ENCODE assay signal across 1 cellular context in genomic region chr2:11543337-11544216, GRCh38.
TF ChIP-seq lines count a peak whose summit lies in the region.

No MANE protein-coding gene starts in this region.

TF ChIP-seq in HepG2, 621 proteins besides CTCF, POLR2A, EP300 and RAD21 (continues in another document):
- no peak for TF ChIP-seq ZFY (CRISPR knock-in tag; IDR thresholded peaks at IDR 0.05)
- 0 out of 2 replicates have a peak, but pooled peaks have one; percentile 21 for TF ChIP-seq TSC22D2 (CRISPR knock-in tag; IDR thresholded peaks at IDR 0.05; ENCODE audit: borderline replicate concordance)
- TF ChIP-seq ZNF367 (CRISPR knock-in tag; IDR thresholded peaks at IDR 0.05; ENCODE audit: borderline replicate concordance) = no peak
- TF ChIP-seq CREBL2 (CRISPR knock-in tag; IDR thresholded peaks at IDR 0.05; ENCODE audit: borderline replicate concordance) = no peak
- TF ChIP-seq ATF6 (CRISPR knock-in tag; conservative IDR thresholded peaks at IDR 0.05) = no peak
- 0 out of 2 replicates have a peak, but pooled peaks have one; percentile 42 for TF ChIP-seq SALL1 (CRISPR knock-in tag; IDR thresholded peaks at IDR 0.05)
- no peak for TF ChIP-seq ZNF251 (CRISPR knock-in tag; IDR thresholded peaks at IDR 0.05)
- TF ChIP-seq XBP1 (CRISPR knock-in tag; IDR thresholded peaks at IDR 0.05) = no peak
- TF ChIP-seq PBX2 (CRISPR knock-in tag; IDR thresholded peaks at IDR 0.05) = no peak
- TF ChIP-seq ZSCAN5A (CRISPR knock-in tag; IDR thresholded peaks at IDR 0.05; ENCODE audit: borderline replicate concordance) = no peak
- peak; percentile 33; the same call in 1 of the 2 replicates for TF ChIP-seq SMAD3 (CRISPR knock-in tag; IDR thresholded peaks at IDR 0.05)
- no peak for TF ChIP-seq ZNF547 (CRISPR knock-in tag; IDR thresholded peaks at IDR 0.05)
- TF ChIP-seq MBD4 (IDR thresholded peaks at IDR 0.05; ENCODE audit: borderline replicate concordance, low read length) = no peak
- TF ChIP-seq ZNF274 (CRISPR knock-in tag; IDR thresholded peaks at IDR 0.05) = no peak
- peak; percentile 93 for TF ChIP-seq RCOR2 (CRISPR knock-in tag; IDR thresholded peaks at IDR 0.05)
- no peak for TF ChIP-seq NFYB (CRISPR knock-in tag; IDR thresholded peaks at IDR 0.05)
- TF ChIP-seq ETV6 (CRISPR knock-in tag; conservative IDR thresholded peaks at IDR 0.05) = no peak
- no peak for TF ChIP-seq HNF4G (IDR thresholded peaks at IDR 0.05; ENCODE audit: borderline replicate concordance, low read depth, low read length)
- TF ChIP-seq HNF4G (CRISPR knock-in tag; IDR thresholded peaks at IDR 0.05; ENCODE audit: borderline replicate concordance, low read depth) = no peak
- TF ChIP-seq ZBTB34 (CRISPR knock-in tag; IDR thresholded peaks at IDR 0.05) = no peak
- TF ChIP-seq ARID3A (IDR thresholded peaks at IDR 0.05; ENCODE audit: low read depth, low read length) = peak; percentile 81
- TF ChIP-seq UBTF (CRISPR knock-in tag; IDR thresholded peaks at IDR 0.05) = no peak
- TF ChIP-seq KLF11 (CRISPR knock-in tag; IDR thresholded peaks at IDR 0.05) = no peak
- TF ChIP-seq KDM1A (CRISPR knock-in tag; IDR thresholded peaks at IDR 0.05) = peak; percentile 89
- TF ChIP-seq ZSCAN20 (CRISPR knock-in tag; IDR thresholded peaks at IDR 0.05; ENCODE audit: borderline replicate concordance) = 0 out of 2 replicates have a peak, but pooled peaks have one; percentile 17
- TF ChIP-seq ZFP36 (IDR thresholded peaks at IDR 0.05; ENCODE audit: borderline replicate concordance, low read depth, low read length, partially characterized antibody) = peak; percentile 84
- TF ChIP-seq CBX2 (IDR thresholded peaks at IDR 0.05; ENCODE audit: low read depth, low read length) = no peak
- TF ChIP-seq CBX2 (CRISPR knock-in tag; IDR thresholded peaks at IDR 0.05; ENCODE audit: low read depth) = no peak
- no peak for TF ChIP-seq ZNF710 (CRISPR knock-in tag; IDR thresholded peaks at IDR 0.05; ENCODE audit: borderline replicate concordance)
- no peak for TF ChIP-seq ESRRA (CRISPR knock-in tag; IDR thresholded peaks at IDR 0.05; ENCODE audit: low read depth)
- 0 out of 2 replicates have a peak, but pooled peaks have one; percentile 18 for TF ChIP-seq MAX (IDR thresholded peaks at IDR 0.05)
- no peak for TF ChIP-seq DPF2 (CRISPR knock-in tag; IDR thresholded peaks at IDR 0.05; ENCODE audit: borderline replicate concordance, low read depth)
- no peak for TF ChIP-seq ETS1 (CRISPR knock-in tag; IDR thresholded peaks at IDR 0.05)
- no peak for TF ChIP-seq ZNF430 (CRISPR knock-in tag; IDR thresholded peaks at IDR 0.05)
- TF ChIP-seq MAFF (IDR thresholded peaks at IDR 0.05; ENCODE audit: low read depth, low read length) = no peak
- no peak for TF ChIP-seq KDM2A (CRISPR knock-in tag; IDR thresholded peaks at IDR 0.05; ENCODE audit: borderline replicate concordance, low read depth)
- TF ChIP-seq MED1 (CRISPR knock-in tag; IDR thresholded peaks at IDR 0.05) = no peak
- 0 out of 2 replicates have a peak, but pooled peaks have one; percentile 22 for TF ChIP-seq HDAC2 (CRISPR knock-in tag; IDR thresholded peaks at IDR 0.05)
- TF ChIP-seq ZNF232 (CRISPR knock-in tag; IDR thresholded peaks at IDR 0.05; ENCODE audit: borderline replicate concordance) = no peak
- TF ChIP-seq NR3C1 (CRISPR knock-in tag; IDR thresholded peaks at IDR 0.05) = no peak
- 0 out of 2 replicates have a peak, but pooled peaks have one; percentile 23 for TF ChIP-seq FOXP4 (CRISPR knock-in tag; IDR thresholded peaks at IDR 0.05)
- 0 out of 2 replicates have a peak, but pooled peaks have one; percentile 5 for TF ChIP-seq ETV5 (CRISPR knock-in tag; IDR thresholded peaks at IDR 0.05; ENCODE audit: borderline replicate concordance)
- no peak for TF ChIP-seq ZFP37 (CRISPR knock-in tag; IDR thresholded peaks at IDR 0.05; ENCODE audit: borderline replicate concordance)
- no peak for TF ChIP-seq ZNF83 (CRISPR knock-in tag; IDR thresholded peaks at IDR 0.05; ENCODE audit: borderline replicate concordance)
- TF ChIP-seq FOXK2 (IDR thresholded peaks at IDR 0.05) = no peak
- no peak for TF ChIP-seq ZBTB33 (CRISPR knock-in tag; IDR thresholded peaks at IDR 0.05)
- no peak for TF ChIP-seq RFX3 (CRISPR knock-in tag; IDR thresholded peaks at IDR 0.05)
- no peak for TF ChIP-seq ZNF382 (CRISPR knock-in tag; IDR thresholded peaks at IDR 0.05; ENCODE audit: borderline replicate concordance)
- no peak for TF ChIP-seq ZNF7 (CRISPR knock-in tag; IDR thresholded peaks at IDR 0.05)
